ENCODE assay signal across 10 cellular contexts in genomic region chr17:27532269-27533067, GRCh38.
DNase-seq lines count a peak whose midpoint lies in the region; ATAC-seq and TF ChIP-seq lines count a peak whose summit lies in the region.
"Had no signal": no experiment of that assay in that cellular context is flagged by ENCODE, and none has a peak within 500 bp of the region (broad histone marks: within the 10 kb centered on the region; RNA-seq: fewer than 3 reads in every experiment).

No MANE protein-coding gene starts in this region.

- no peak for ATAC-seq in GM21825 (IDR thresholded peaks at IDR 0.05; ENCODE audit: unreplicated experiment)

- no peak overlapping the region for H3K4me3 ChIP-seq in astrocyte of the spinal cord (ENCODE audit: low read depth, low read length)
- H3K4me3 ChIP-seq: HAP-1 had no signal

- H3K27ac ChIP-seq in layer of hippocampus (ENCODE audit: low read depth, low read length) (peak overlapping the region; percentile 62), substantia nigra (ENCODE audit: low read depth, low read length, poor library complexity, severe bottlenecking) (peak overlapping the region; percentile 72)

- no peaks in the 10 kb centered on the region for H3K27me3 ChIP-seq in layer of hippocampus (ENCODE audit: control insufficient read depth, insufficient read depth, low read length)

- no peak for TF ChIP-seq CTCF in astrocyte of the spinal cord (IDR thresholded peaks at IDR 0.05; ENCODE audit: low read depth, low read length)

- peak; percentile 98 for DNase-seq in MV-4-11 (lab: John Stamatoyannopoulos, UW)
- peak; percentile 88 for DNase-seq in astrocyte of the spinal cord (ENCODE audit: low read depth, low spot score)
- DNase-seq in substantia nigra (lab: John Stamatoyannopoulos, UW), result peak in 22 of 49 donors; percentile 8 to 63 (median 42)
- DNase-seq in RKO (ENCODE audit: low spot score), result no peak
- no peak for DNase-seq in NCI-H82 (lab: John Stamatoyannopoulos, UW)
- DNase-seq: activated naive CD4-positive, alpha-beta T cell treated with anti-CD3 and anti-CD28 coated beads for 36 hours; SW 1271 had no signal

- in situ Hi-C loops in astrocyte of the spinal cord (cut with HindIII; ENCODE audit: low sequenced_read_pairs), result no loop called here

Comparison
In these comparisons a context has a peak if more than half of its experiments do, and no peak if none do; other contexts are left out.
1. DNase-seq: peak in MV-4-11 (single experiment) and astrocyte of the spinal cord (single experiment); none in RKO (single experiment) and NCI-H82 (single experiment).